15 cellular contexts compared by ENCODE assay signal in the genomic region with DNA sequence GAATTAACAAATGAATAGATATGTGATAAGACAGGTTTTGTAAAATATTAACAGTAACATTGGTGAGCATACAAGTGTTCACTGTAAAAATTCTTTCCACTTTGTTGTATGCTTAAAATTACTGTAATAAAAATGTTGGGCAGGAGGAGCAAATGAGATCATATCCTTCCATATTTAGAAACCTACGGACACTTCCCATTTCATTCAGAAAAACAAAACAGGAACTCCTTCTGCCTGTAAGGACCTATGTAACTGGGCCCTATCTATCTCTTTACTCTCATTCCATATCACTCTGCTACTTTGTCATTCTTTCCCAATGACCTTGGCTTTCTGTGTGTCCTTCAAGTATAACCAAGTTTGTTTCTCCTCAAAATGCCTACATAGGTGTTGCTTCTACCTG.
"Had no signal": no experiment of that assay in that cellular context is flagged by ENCODE, and none has a peak within 500 bp of the region (broad histone marks: within the 10 kb centered on the region; RNA-seq: fewer than 3 reads in every experiment).

No MANE protein-coding gene starts in this region.

- ATAC-seq: activated T-cell treated with anti-CD3 and anti-CD28 coated beads, Interleukin-2, amount 50 U/mL, for 72 hours; naive thymus-derived CD8-positive, alpha-beta T cell; psoas muscle; sciatic nerve; stimulated activated naive B cell treated with anti-CD40 and anti-IgM and Interleukin-4, amounts not matched to agents 10 μg/mL and 1 μg/mL and 100 μg/mL, for 72 hours had no signal

- H3K36me3 Mint-ChIP-seq: naive thymus-derived CD8-positive, alpha-beta T cell; stimulated activated naive B cell treated with anti-CD40 and anti-IgM and Interleukin-4, amounts not matched to agents 10 μg/mL and 1 μg/mL and 100 μg/mL, for 72 hours had no signal

- H3K4me3 ChIP-seq: breast epithelium, psoas muscle, spleen, tibial nerve had no signal

- H3K27me3 ChIP-seq: breast epithelium, spleen, tibial nerve had no signal

- H3K9me3 Mint-ChIP-seq: activated CD4-positive, alpha-beta memory T cell treated with anti-CD3 and anti-CD28 coated beads, Interleukin-2, amount 10 ng/mL, durations not matched to agents 7 days and 5 days; activated T-cell treated with anti-CD3 and anti-CD28 coated beads, Interleukin-2, amount 50 U/mL, for 72 hours; T-helper 2 cell treated with Interferon-gamma antibody and Interleukin-4, amounts not matched to agents 5 μg/mL and 100 μg/mL, for 36 hours had no signal

- H3K36me3 ChIP-seq: breast epithelium, spleen, tibial nerve had no signal

- H3K4me3 Mint-ChIP-seq: activated CD4-positive, alpha-beta memory T cell treated with anti-CD3 and anti-CD28 coated beads, Interleukin-2, amount 10 ng/mL, durations not matched to agents 7 days and 5 days; activated T-cell treated with anti-CD3 and anti-CD28 coated beads, Interleukin-2, amount 50 U/mL, for 72 hours; naive thymus-derived CD8-positive, alpha-beta T cell; stimulated activated naive B cell treated with anti-CD40 and anti-IgM and Interleukin-4, amounts not matched to agents 10 μg/mL and 1 μg/mL and 100 μg/mL, for 72 hours; T-helper 2 cell treated with Interferon-gamma antibody and Interleukin-4, amounts not matched to agents 5 μg/mL and 100 μg/mL, for 36 hours had no signal

- H3K27ac Mint-ChIP-seq: activated CD4-positive, alpha-beta memory T cell treated with anti-CD3 and anti-CD28 coated beads, Interleukin-2, amount 10 ng/mL, durations not matched to agents 7 days and 5 days; activated T-cell treated with anti-CD3 and anti-CD28 coated beads, Interleukin-2, amount 50 U/mL, for 72 hours; naive thymus-derived CD8-positive, alpha-beta T cell; stimulated activated naive B cell treated with anti-CD40 and anti-IgM and Interleukin-4, amounts not matched to agents 10 μg/mL and 1 μg/mL and 100 μg/mL, for 72 hours; T-helper 2 cell treated with Interferon-gamma antibody and Interleukin-4, amounts not matched to agents 5 μg/mL and 100 μg/mL, for 36 hours had no signal

- H3K4me1 ChIP-seq: breast epithelium, psoas muscle, tibial nerve had no signal

- H3K27ac ChIP-seq: breast epithelium, psoas muscle, tibial nerve, VCaP had no signal

- DNase-seq: activated CD4-positive, alpha-beta memory T cell treated with anti-CD3 and anti-CD28 coated beads, Interleukin-2, amount 10 ng/mL, durations not matched to agents 7 days and 5 days; activated T-cell treated with anti-CD3 and anti-CD28 coated beads, Interleukin-2, amount 50 U/mL, for 72 hours; aorta; hypothalamus; kidney glomerular epithelial cell; naive thymus-derived CD8-positive, alpha-beta T cell; psoas muscle; spleen; stimulated activated CD4-positive, alpha-beta T cell treated with anti-CD3 and anti-CD28 coated beads, Interleukin-1b, Interleukin-23, amount 100 ng/mL, for 48 hours; stimulated activated naive B cell treated with anti-CD40 and anti-IgM and Interleukin-4, amounts not matched to agents 10 μg/mL and 1 μg/mL and 100 μg/mL, for 72 hours had no signal

- H3K27me3 Mint-ChIP-seq: stimulated activated naive B cell treated with anti-CD40 and anti-IgM and Interleukin-4, amounts not matched to agents 10 μg/mL and 1 μg/mL and 100 μg/mL, for 72 hours had no signal

- H3K9me3 ChIP-seq: breast epithelium, psoas muscle, spleen, tibial nerve had no signal

- H3K4me1 Mint-ChIP-seq: activated CD4-positive, alpha-beta memory T cell treated with anti-CD3 and anti-CD28 coated beads, Interleukin-2, amount 10 ng/mL, durations not matched to agents 7 days and 5 days; naive thymus-derived CD8-positive, alpha-beta T cell had no signal
